In the genomic region with DNA sequence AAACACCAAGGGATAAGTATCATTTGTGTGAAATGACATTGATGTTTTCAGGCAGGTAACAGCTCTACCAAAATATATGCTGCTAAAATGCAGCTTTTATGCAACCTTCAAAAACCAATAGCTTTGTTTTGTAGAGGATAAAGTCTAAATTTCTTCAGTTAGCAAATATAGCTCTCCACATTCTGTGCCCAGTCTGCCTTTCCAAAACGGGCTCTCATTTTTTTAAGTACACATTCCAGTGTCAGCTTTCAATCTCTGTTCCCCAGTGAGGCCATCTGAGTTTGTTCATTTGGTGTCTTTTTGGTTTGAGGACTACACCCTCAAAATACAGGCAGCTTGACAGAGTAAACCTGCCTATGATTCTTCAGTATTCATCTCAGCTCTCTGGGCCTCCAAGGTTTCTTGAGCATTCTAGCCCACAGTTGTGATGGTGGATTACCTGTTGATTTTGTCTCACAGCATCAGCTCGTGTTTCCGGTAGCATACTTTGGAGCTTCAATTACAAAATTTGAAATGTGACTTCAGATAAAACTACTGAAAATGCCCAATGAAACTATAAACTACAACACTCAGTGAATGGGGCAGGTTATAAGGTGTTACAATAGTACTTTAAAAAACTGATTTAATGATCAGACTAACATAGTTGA, we compare ENCODE assay signal across 19 cellular contexts. TPM values are rescaled to one million over a fixed set of nuclear protein-coding genes. Genes with fewer than 3 reads are reported as not detected.
DNase-seq lines count a peak whose midpoint lies in the region; ATAC-seq lines count a peak whose summit lies in the region.
"Had no signal": no experiment of that assay in that cellular context is flagged by ENCODE, and none has a peak within 500 bp of the region (broad histone marks: within the 10 kb centered on the region; RNA-seq: fewer than 3 reads in every experiment).

No MANE protein-coding gene starts in this region.

- no peak overlapping the region for H2BK15ac ChIP-seq in mesenchymal stem cell (ENCODE audit: low read depth, poor library complexity, severe bottlenecking)

- peak overlapping the region in 1 of 2 donors; percentile 27 for H3K4me3 Mint-ChIP-seq in activated T-cell treated with anti-CD3 and anti-CD28 coated beads, Interleukin-2, amount 50 U/mL, for 72 hours
- H3K4me3 Mint-ChIP-seq in activated T-cell treated with anti-CD3 and anti-CD28 coated beads, Interleukin-2, amount 50 U/mL, for 24 hours = no peak overlapping the region
- no peak overlapping the region for H3K4me3 Mint-ChIP-seq in activated T-cell treated with anti-CD3 and anti-CD28 coated beads, Interleukin-2, amount 50 U/mL, for 4 hours
- H3K4me3 Mint-ChIP-seq: activated CD8-positive, alpha-beta T cell treated with anti-CD3 and anti-CD28 coated beads for 36 hours; CD8-positive, alpha-beta memory T cell; H9 had no signal

- H3K4ac ChIP-seq in mesenchymal stem cell (ENCODE audit: low read depth in 1 of 2, low read length in 2 of 2) = no peak overlapping the region

- no peaks in the 10 kb centered on the region for H3K9me3 ChIP-seq in adipocyte (ENCODE audit: control insufficient read depth, low read length)
- H3K9me3 ChIP-seq in mesenchymal stem cell (ENCODE audit: control insufficient read depth, low read length) = no peaks in the 10 kb centered on the region
- H3K9me3 ChIP-seq: thyroid gland had no signal

- no peak overlapping the region for H2BK120ac ChIP-seq in mesenchymal stem cell (ENCODE audit: low read depth, low read length)

- H3K36me3 ChIP-seq in adipocyte (ENCODE audit: control insufficient read depth, insufficient read depth, low read length, severe bottlenecking) (no peaks in the 10 kb centered on the region), mesenchymal stem cell (ENCODE audit: control insufficient read depth in 1 of 2, insufficient read depth in 2 of 2, low read depth in 1 of 2, low read length in 2 of 2) (peaks cover 5 to 6% of the 10 kb centered on the region in 2 experiments)
- H3K36me3 ChIP-seq: thyroid gland had no signal

- no peak overlapping the region for H3K18ac ChIP-seq in mesenchymal stem cell (ENCODE audit: low read depth in 1 of 2, low read length in 2 of 2)

- no peak overlapping the region for H2BK12ac ChIP-seq in mesenchymal stem cell (ENCODE audit: low read length in 2 of 2)

- H3K4me1 ChIP-seq in adipocyte (ENCODE audit: control insufficient read depth, insufficient read depth, low read length) (peaks cover 57% of the 10 kb centered on the region), mesenchymal stem cell (ENCODE audit: control insufficient read depth, insufficient read depth, low read depth, low read length) (peaks cover 2% of the 10 kb centered on the region)

- H3K27me3 ChIP-seq in adipocyte (replicated peaks; ENCODE audit: control insufficient read depth, insufficient read depth, low read length) (no peaks in the 10 kb centered on the region), mesenchymal stem cell (ENCODE audit: control insufficient read depth in 1 of 2, insufficient read depth in 1 of 2, low read length in 2 of 2) (no peaks in the 10 kb centered on the region)
- H3K27me3 ChIP-seq: thyroid gland had no signal

- no peak overlapping the region for H4K8ac ChIP-seq in mesenchymal stem cell (ENCODE audit: low read length)

- no peak overlapping the region for H3K14ac ChIP-seq in mesenchymal stem cell (ENCODE audit: low read length in 2 of 2)

- H3K27ac ChIP-seq in mesenchymal stem cell (ENCODE audit: low read length, poor library complexity, severe bottlenecking) = no peak overlapping the region
- H3K27ac ChIP-seq: VCaP had no signal

- H3K4me2 ChIP-seq in mesenchymal stem cell (ENCODE audit: low read length, poor library complexity, severe bottlenecking) = no peak overlapping the region

- peaks cover 0 to 3% of the 10 kb centered on the region in 2 donors for H3K9me3 Mint-ChIP-seq in activated T-cell treated with anti-CD3 and anti-CD28 coated beads, Interleukin-2, amount 50 U/mL, for 72 hours
- peaks cover 2% of the 10 kb centered on the region for H3K9me3 Mint-ChIP-seq in activated T-cell treated with anti-CD3 and anti-CD28 coated beads, Interleukin-2, amount 50 U/mL, for 24 hours
- H3K9me3 Mint-ChIP-seq in activated T-cell treated with anti-CD3 and anti-CD28 coated beads, Interleukin-2, amount 50 U/mL, for 4 hours = no peaks in the 10 kb centered on the region
- H3K9me3 Mint-ChIP-seq: activated CD8-positive, alpha-beta T cell treated with anti-CD3 and anti-CD28 coated beads for 36 hours; CD8-positive, alpha-beta memory T cell; H9 had no signal

- H3K23ac ChIP-seq in mesenchymal stem cell (ENCODE audit: low read length in 2 of 2) = no peak overlapping the region

- H3K36me3 Mint-ChIP-seq in activated T-cell treated with anti-CD3 and anti-CD28 coated beads, Interleukin-2, amount 50 U/mL, for 72 hours (ENCODE audit: insufficient read depth in 2 of 2) = peaks cover 2% of the 10 kb centered on the region in 2 donors
- H3K36me3 Mint-ChIP-seq in activated T-cell treated with anti-CD3 and anti-CD28 coated beads, Interleukin-2, amount 50 U/mL, for 24 hours (ENCODE audit: low read depth) = peaks cover 25% of the 10 kb centered on the region
- H3K36me3 Mint-ChIP-seq in activated T-cell treated with anti-CD3 and anti-CD28 coated beads, Interleukin-2, amount 50 U/mL, for 4 hours (ENCODE audit: insufficient read depth) = peaks cover 6% of the 10 kb centered on the region

- DNase-seq in activated T-cell treated with anti-CD3 and anti-CD28 coated beads, Interleukin-2, amount 50 U/mL, for 72 hours = no peak
- no peak for DNase-seq in activated T-cell treated with anti-CD3 and anti-CD28 coated beads, Interleukin-2, amount 50 U/mL, for 24 hours
- peak; percentile 53 for DNase-seq in adipocyte (ENCODE audit: low read depth)
- DNase-seq in mesenchymal stem cell = no peak
- peak; percentile 45 for DNase-seq in superior temporal gyrus (ENCODE audit: extremely low spot score)
- no peak for DNase-seq in activated T-cell treated with anti-CD3 and anti-CD28 coated beads, Interleukin-2, amount 50 U/mL, for 4 hours
- no peak for DNase-seq in stimulated activated CD4-positive, alpha-beta T cell treated with anti-CD3 and anti-CD28 coated beads, Interleukin-4, amount 100 ng/mL, for 1 hour
- DNase-seq in stimulated activated naive CD4-positive, alpha-beta T cell treated with Interleukin-2 at 50 U/mL for 16 hours (lab: John Stamatoyannopoulos, UW) = no peak
- DNase-seq: activated CD8-positive, alpha-beta T cell treated with anti-CD3 and anti-CD28 coated beads for 36 hours; amygdala; CD8-positive, alpha-beta memory T cell; glutamatergic neuron; H9; NCI-H2081; NCI-H748 treated with DMSO at 0.1 percent for 48 hours; posterior cingulate gyrus; stimulated activated CD4-positive, alpha-beta T cell treated with anti-CD3 and anti-CD28 coated beads, Interleukin-15, amount 100 ng/mL, for 24 hours; thyroid gland had no signal

- no peak overlapping the region for H2BK5ac ChIP-seq in mesenchymal stem cell (ENCODE audit: low read depth, low read length, poor library complexity, severe bottlenecking)

- H3K4me3 ChIP-seq in adipocyte (ENCODE audit: low read length) = peak overlapping the region; percentile 33
- no peak overlapping the region for H3K4me3 ChIP-seq in mesenchymal stem cell (ENCODE audit: insufficient read depth in 1 of 2, low read depth in 1 of 2, low read length in 2 of 2)
- H3K4me3 ChIP-seq: thyroid gland had no signal

- WGBS in mesenchymal stem cell = 90% methylated on average over 2 of the region's 3 CpGs

- H2AK5ac ChIP-seq in mesenchymal stem cell (ENCODE audit: low read length, severe bottlenecking) = no peak overlapping the region

- H2AFZ ChIP-seq in mesenchymal stem cell (ENCODE audit: low read depth, low read length) = no peak overlapping the region

- no peaks in the 10 kb centered on the region for H3K27me3 Mint-ChIP-seq in activated T-cell treated with anti-CD3 and anti-CD28 coated beads, Interleukin-2, amount 50 U/mL, for 72 hours (ENCODE audit: low read depth)
- no peaks in the 10 kb centered on the region for H3K27me3 Mint-ChIP-seq in activated T-cell treated with anti-CD3 and anti-CD28 coated beads, Interleukin-2, amount 50 U/mL, for 24 hours
- no peaks in the 10 kb centered on the region for H3K27me3 Mint-ChIP-seq in activated T-cell treated with anti-CD3 and anti-CD28 coated beads, Interleukin-2, amount 50 U/mL, for 4 hours (ENCODE audit: low read depth)
- H3K27me3 Mint-ChIP-seq: activated CD8-positive, alpha-beta T cell treated with anti-CD3 and anti-CD28 coated beads for 36 hours; CD8-positive, alpha-beta memory T cell had no signal

- peaks cover 19% of the 10 kb centered on the region for H3K79me1 ChIP-seq in mesenchymal stem cell (replicated peaks; ENCODE audit: low read length, poor library complexity, severe bottlenecking)

- H4K91ac ChIP-seq in mesenchymal stem cell (ENCODE audit: low read length) = no peak overlapping the region

- H3K9ac ChIP-seq in adipocyte (ENCODE audit: low read length) (peak overlapping the region; percentile 44), mesenchymal stem cell (ENCODE audit: low read length) (peak overlapping the region; percentile 20)

- H3K27ac Mint-ChIP-seq in activated T-cell treated with anti-CD3 and anti-CD28 coated beads, Interleukin-2, amount 50 U/mL, for 72 hours = peak overlapping the region; percentile 6
- H3K27ac Mint-ChIP-seq in activated T-cell treated with anti-CD3 and anti-CD28 coated beads, Interleukin-2, amount 50 U/mL, for 24 hours = no peak overlapping the region

- H3K4me1 Mint-ChIP-seq in activated T-cell treated with anti-CD3 and anti-CD28 coated beads, Interleukin-2, amount 50 U/mL, for 72 hours (ENCODE audit: low read depth) = peaks cover 45% of the 10 kb centered on the region
- peaks cover 32% of the 10 kb centered on the region for H3K4me1 Mint-ChIP-seq in activated T-cell treated with anti-CD3 and anti-CD28 coated beads, Interleukin-2, amount 50 U/mL, for 24 hours (ENCODE audit: low read depth)
- peaks cover 30% of the 10 kb centered on the region for H3K4me1 Mint-ChIP-seq in activated T-cell treated with anti-CD3 and anti-CD28 coated beads, Interleukin-2, amount 50 U/mL, for 4 hours (ENCODE audit: low read depth)

- ATAC-seq in activated T-cell treated with anti-CD3 and anti-CD28 coated beads, Interleukin-2, amount 50 U/mL, for 72 hours (replicated peaks in 1 of 2) = no peak
- ATAC-seq in activated T-cell treated with anti-CD3 and anti-CD28 coated beads, Interleukin-2, amount 50 U/mL, for 4 hours = no peak
- ATAC-seq: activated CD8-positive, alpha-beta T cell treated with anti-CD3 and anti-CD28 coated beads for 36 hours had no signal

RNA-seq across cellular contexts. Expression of a gene that starts 55.7 kb away (rescaled TPM):
- 100 to 1,000 TPM in 1 of 2 donors, 10 to 100 TPM in 1; 93.5 to 104 TPM for total RNA-seq in activated T-cell treated with anti-CD3 and anti-CD28 coated beads, Interleukin-2, amount 50 U/mL, for 72 hours
- 24.7 TPM for polyA plus RNA-seq in mesenchymal stem cell (2013, experiment 1 of 2)
- polyA plus RNA-seq in mesenchymal stem cell (2013, experiment 2 of 2) = 24.3 TPM
- 10 to 100 TPM; 40.2 to 53.3 (median 43.1) TPM for total RNA-seq in activated T-cell treated with anti-CD3 and anti-CD28 coated beads, Interleukin-2, amount 50 U/mL, for 4 hours

Comparison
In these comparisons a context has a peak if more than half of its experiments do, and no peak if none do; other contexts are left out.
1. DNase-seq: peak in adipocyte (single experiment) and superior temporal gyrus (single experiment); none in activated T-cell treated with anti-CD3 and anti-CD28 coated beads, Interleukin-2, amount 50 U/mL, for 72 hours (0 of 2), activated T-cell treated with anti-CD3 and anti-CD28 coated beads, Interleukin-2, amount 50 U/mL, for 24 hours (single experiment), mesenchymal stem cell (single experiment), activated T-cell treated with anti-CD3 and anti-CD28 coated beads, Interleukin-2, amount 50 U/mL, for 4 hours (single experiment), stimulated activated CD4-positive, alpha-beta T cell treated with anti-CD3 and anti-CD28 coated beads, Interleukin-4, amount 100 ng/mL, for 1 hour (single experiment) and stimulated activated naive CD4-positive, alpha-beta T cell treated with Interleukin-2 at 50 U/mL for 16 hours (single experiment).